8 cellular contexts compared by ENCODE assay signal in the genomic region with DNA sequence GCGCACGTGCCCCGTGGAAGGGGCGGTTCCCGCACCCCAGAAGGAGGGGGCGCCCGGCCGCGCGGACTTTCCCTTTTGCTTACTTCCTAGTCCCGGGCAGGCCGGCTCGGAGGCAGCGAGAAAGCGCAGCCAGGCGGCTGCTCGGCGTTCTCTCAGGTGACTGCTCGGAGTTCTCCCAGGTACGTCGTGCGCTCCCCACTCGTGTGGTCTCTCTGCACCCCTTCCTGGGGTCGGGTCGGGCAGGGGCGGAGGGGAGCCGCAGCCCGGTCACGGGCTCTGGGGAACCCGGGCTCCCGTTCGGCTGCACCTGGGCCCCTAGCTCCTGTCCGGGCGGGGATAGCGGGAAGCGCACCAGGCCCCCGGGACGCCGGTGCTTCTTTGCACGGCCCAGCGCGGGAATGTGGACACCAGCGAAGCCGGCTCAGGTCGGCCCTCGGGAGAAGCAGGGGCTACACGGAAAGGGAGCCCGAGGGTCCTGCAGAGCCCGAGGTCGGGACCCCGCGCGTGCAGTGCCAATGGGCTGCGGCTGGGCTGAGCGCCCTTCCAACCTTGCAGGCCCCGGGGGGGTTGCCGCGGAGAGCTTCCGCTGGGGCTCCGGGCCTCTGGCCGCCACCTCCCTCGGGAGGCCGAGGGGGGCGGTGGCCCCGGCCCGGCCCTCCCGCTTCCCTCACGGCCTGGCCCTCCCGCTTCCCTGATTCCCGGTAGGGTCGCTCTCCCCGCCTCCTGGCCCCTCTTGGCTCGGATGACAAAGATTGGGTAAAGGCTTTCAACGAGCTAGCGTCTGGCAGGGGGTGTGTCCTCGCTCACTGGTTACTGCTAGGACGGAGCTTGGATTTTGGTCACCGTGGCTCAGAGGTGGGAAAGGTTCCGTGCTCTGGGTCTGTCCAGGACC. TPM values are rescaled to one million over a fixed set of nuclear protein-coding genes. Genes with fewer than 3 reads are reported as not detected.
DNase-seq lines count a peak whose midpoint lies in the region; ATAC-seq and TF ChIP-seq lines count a peak whose summit lies in the region.

A gene with protein sequence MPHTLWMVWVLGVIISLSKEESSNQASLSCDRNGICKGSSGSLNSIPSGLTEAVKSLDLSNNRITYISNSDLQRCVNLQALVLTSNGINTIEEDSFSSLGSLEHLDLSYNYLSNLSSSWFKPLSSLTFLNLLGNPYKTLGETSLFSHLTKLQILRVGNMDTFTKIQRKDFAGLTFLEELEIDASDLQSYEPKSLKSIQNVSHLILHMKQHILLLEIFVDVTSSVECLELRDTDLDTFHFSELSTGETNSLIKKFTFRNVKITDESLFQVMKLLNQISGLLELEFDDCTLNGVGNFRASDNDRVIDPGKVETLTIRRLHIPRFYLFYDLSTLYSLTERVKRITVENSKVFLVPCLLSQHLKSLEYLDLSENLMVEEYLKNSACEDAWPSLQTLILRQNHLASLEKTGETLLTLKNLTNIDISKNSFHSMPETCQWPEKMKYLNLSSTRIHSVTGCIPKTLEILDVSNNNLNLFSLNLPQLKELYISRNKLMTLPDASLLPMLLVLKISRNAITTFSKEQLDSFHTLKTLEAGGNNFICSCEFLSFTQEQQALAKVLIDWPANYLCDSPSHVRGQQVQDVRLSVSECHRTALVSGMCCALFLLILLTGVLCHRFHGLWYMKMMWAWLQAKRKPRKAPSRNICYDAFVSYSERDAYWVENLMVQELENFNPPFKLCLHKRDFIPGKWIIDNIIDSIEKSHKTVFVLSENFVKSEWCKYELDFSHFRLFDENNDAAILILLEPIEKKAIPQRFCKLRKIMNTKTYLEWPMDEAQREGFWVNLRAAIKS (plus strand): TSS at position 99 of the 892 bp plus-strand sequence. CDS start 18,628 bp downstream, outside the sequence.

- H3K27me3 Mint-ChIP-seq in WTC11 (ENCODE audit: low read depth): peaks cover 64% of the 10 kb centered on the region

- H3K4me1 ChIP-seq in mammary epithelial cell (ENCODE audit: insufficient read depth, low read length): peaks cover 10% of the 10 kb centered on the region

- no peaks in the 10 kb centered on the region for H3K36me3 ChIP-seq in mammary epithelial cell (ENCODE audit: insufficient read depth, low read length)

- POLR2A ChIA-PET in WTC11 (lab: Charles Lee): no interaction called here

- CTCF ChIA-PET in WTC11 (lab: Charles Lee): interaction anchor here (1.0 to 2.2 kb wide), 7 partner anchors 37 to 542 kb away, joined by 3 to 16 read pairs (median 4); a partner anchor contains a TSS
- CTCF ChIA-PET in mammary epithelial cell (lab: Charles Lee; ENCODE audit: low non-redundant PET): no interaction called here

- 18% methylated on average over 9 of the region's 79 CpGs for WGBS in mammary epithelial cell (ENCODE audit: low coverage, missing lambda C conversion rate)

- peak within 1 kb of the TSS; percentile 99 for H3K4me2 ChIP-seq in mammary epithelial cell (ENCODE audit: insufficient read depth, low read depth, low read length)

- intact Hi-C loops in mammary epithelial cell (cut with micrococcal nuclease): no loop called here
- intact Hi-C loops in left colon (cut with DNase I, micrococcal nuclease): no loop called here

- dilution Hi-C loops in mammary epithelial cell (cut with HindIII; ENCODE audit: low sequenced_read_pairs): no loop called here

- peak within 1 kb of the TSS; percentile 23 to 66 (median 58) for H3K4me3 ChIP-seq in mammary epithelial cell (replicated peaks in 1 of 3; ENCODE audit: insufficient read depth in 1 of 3, low read depth in 2 of 3, low read length in 3 of 3)

- DNase-seq in AG20443 (ENCODE audit: low spot score) (peak; percentile 63), GM19240 (ENCODE audit: insufficient read length, low spot score) (peak; percentile 21), WTC11 (ENCODE audit: low spot score) (peak; percentile 66), mammary epithelial cell (peak; percentile 59), left colon (peak; percentile 72 to 78), NCI-H1694 treated with DMSO at 0.1 percent for 48 hours (lab: John Stamatoyannopoulos, UW) (no peak)
- peak; percentile 56 to 63 for DNase-seq in stimulated activated CD4-positive, alpha-beta T cell treated with anti-CD3 and anti-CD28 coated beads, Interleukin-1b, Interleukin-23, amount 100 ng/mL, for 4 hours (ENCODE audit: low read depth in 2 of 2)

- H3K27ac ChIP-seq in mammary epithelial cell (ENCODE audit: insufficient read depth, low read depth, low read length): peak within 1 kb of the TSS; percentile 46

- in situ Hi-C loops in mammary epithelial cell (cut with MboI; ENCODE audit: low sequenced_read_pairs in 2 of 2): no loop called here

- H3K27ac Mint-ChIP-seq in WTC11: no peak within 1 kb of the TSS

- TF ChIP-seq CTCF in WTC11 (IDR thresholded peaks at IDR 0.05) (no peak), mammary epithelial cell (conservative IDR thresholded peaks at IDR 0.05 in 1 of 2, IDR thresholded peaks at IDR 0.05 in 1 of 2; ENCODE audit: extremely low read depth in 1 of 2, insufficient read depth in 1 of 2, low read depth in 1 of 2, low read length in 2 of 2) (peak in 1 of 2 donors; percentile 33)

- peak within 1 kb of the TSS; percentile 35 for H3K9ac ChIP-seq in mammary epithelial cell (ENCODE audit: insufficient read depth, low read length)

- H2AFZ ChIP-seq in mammary epithelial cell (ENCODE audit: low read depth, low read length): peak within 1 kb of the TSS; percentile 97

- H3K9me3 ChIP-seq in mammary epithelial cell (replicated peaks; ENCODE audit: insufficient read depth, low read length): peaks cover 15% of the 10 kb centered on the region

- H4K20me1 ChIP-seq in mammary epithelial cell (ENCODE audit: insufficient read depth, low read length): no peaks in the 10 kb centered on the region

- H3K79me2 ChIP-seq in mammary epithelial cell (ENCODE audit: insufficient read depth, low read length): no peaks in the 10 kb centered on the region

- BruUV-seq in mammary epithelial cell (replicated peaks; lab: Mats Ljungman, UMichigan): no TSS peak

- H3K9me3 Mint-ChIP-seq in WTC11: peaks cover 39% of the 10 kb centered on the region

- peaks cover 11% of the 10 kb centered on the region for H3K4me1 Mint-ChIP-seq in WTC11

- H3K27me3 ChIP-seq in mammary epithelial cell (ENCODE audit: insufficient read depth, low read length): no peaks in the 10 kb centered on the region

- peak within 1 kb of the TSS; percentile 77 for H3K4me3 Mint-ChIP-seq in WTC11

- peak; percentile 83 for ATAC-seq in HG03460 (IDR thresholded peaks at IDR 0.05; ENCODE audit: unreplicated experiment)
- peak; percentile 83 for ATAC-seq in WTC11
- peak; percentile 97 for ATAC-seq in left colon

- H3K36me3 Mint-ChIP-seq in WTC11: peaks cover 30% of the 10 kb centered on the region

TF ChIP-seq in WTC11, 78 proteins besides CTCF, POLR2A, EP300 and RAD21 (continues in another document):
- TF ChIP-seq, protein P1, sequence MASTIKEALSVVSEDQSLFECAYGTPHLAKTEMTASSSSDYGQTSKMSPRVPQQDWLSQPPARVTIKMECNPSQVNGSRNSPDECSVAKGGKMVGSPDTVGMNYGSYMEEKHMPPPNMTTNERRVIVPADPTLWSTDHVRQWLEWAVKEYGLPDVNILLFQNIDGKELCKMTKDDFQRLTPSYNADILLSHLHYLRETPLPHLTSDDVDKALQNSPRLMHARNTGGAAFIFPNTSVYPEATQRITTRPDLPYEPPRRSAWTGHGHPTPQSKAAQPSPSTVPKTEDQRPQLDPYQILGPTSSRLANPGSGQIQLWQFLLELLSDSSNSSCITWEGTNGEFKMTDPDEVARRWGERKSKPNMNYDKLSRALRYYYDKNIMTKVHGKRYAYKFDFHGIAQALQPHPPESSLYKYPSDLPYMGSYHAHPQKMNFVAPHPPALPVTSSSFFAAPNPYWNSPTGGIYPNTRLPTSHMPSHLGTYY (CRISPR knock-in tag; IDR thresholded peaks at IDR 0.05): no peak
- TF ChIP-seq NR2C2 (CRISPR knock-in tag; IDR thresholded peaks at IDR 0.05) (no peak), ETV6 (CRISPR knock-in tag; IDR thresholded peaks at IDR 0.05) (peak; percentile 75; the same call in 1 of the 2 replicates), TCF7 (CRISPR knock-in tag; IDR thresholded peaks at IDR 0.05; ENCODE audit: low read depth) (0 out of 2 replicates have a peak, but pooled peaks have one; percentile 6), MYBL2 (CRISPR knock-in tag; IDR thresholded peaks at IDR 0.05) (peak; percentile 55; the same call in 1 of the 2 replicates), ZNF416 (CRISPR knock-in tag; IDR thresholded peaks at IDR 0.05) (no peak)
- TF ChIP-seq, protein P2, sequence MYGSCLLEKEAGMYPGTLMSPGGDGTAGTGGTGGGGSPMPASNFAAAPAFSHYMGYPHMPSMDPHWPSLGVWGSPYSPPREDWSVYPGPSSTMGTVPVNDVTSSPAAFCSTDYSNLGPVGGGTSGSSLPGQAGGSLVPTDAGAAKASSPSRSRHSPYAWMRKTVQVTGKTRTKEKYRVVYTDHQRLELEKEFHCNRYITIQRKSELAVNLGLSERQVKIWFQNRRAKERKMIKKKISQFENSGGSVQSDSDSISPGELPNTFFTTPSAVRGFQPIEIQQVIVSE (CRISPR knock-in tag; IDR thresholded peaks at IDR 0.05; ENCODE audit: borderline replicate concordance): no peak
- TF ChIP-seq, protein P3, sequence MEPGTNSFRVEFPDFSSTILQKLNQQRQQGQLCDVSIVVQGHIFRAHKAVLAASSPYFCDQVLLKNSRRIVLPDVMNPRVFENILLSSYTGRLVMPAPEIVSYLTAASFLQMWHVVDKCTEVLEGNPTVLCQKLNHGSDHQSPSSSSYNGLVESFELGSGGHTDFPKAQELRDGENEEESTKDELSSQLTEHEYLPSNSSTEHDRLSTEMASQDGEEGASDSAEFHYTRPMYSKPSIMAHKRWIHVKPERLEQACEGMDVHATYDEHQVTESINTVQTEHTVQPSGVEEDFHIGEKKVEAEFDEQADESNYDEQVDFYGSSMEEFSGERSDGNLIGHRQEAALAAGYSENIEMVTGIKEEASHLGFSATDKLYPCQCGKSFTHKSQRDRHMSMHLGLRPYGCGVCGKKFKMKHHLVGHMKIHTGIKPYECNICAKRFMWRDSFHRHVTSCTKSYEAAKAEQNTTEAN (CRISPR knock-in tag; IDR thresholded peaks at IDR 0.05): peak; percentile 43; the same call in 1 of the 2 replicates
- TF ChIP-seq, protein P4, sequence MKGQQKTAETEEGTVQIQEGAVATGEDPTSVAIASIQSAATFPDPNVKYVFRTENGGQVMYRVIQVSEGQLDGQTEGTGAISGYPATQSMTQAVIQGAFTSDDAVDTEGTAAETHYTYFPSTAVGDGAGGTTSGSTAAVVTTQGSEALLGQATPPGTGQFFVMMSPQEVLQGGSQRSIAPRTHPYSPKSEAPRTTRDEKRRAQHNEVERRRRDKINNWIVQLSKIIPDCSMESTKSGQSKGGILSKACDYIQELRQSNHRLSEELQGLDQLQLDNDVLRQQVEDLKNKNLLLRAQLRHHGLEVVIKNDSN (CRISPR knock-in tag; IDR thresholded peaks at IDR 0.05): no peak; the same call in 1 of the 2 replicates

RNA-seq across cellular contexts. Expression of the gene that starts here (rescaled TPM):
- total RNA-seq in WTC11 (2021) (1.3 to 1.7 TPM (median 1.4 TPM) in 3 replicates), mammary epithelial cell (10 to 100 TPM in 1 of 2 donors, 1 to 10 TPM in 1; 1.0 to 33.2 TPM), left colon (1 to 10 TPM; 4.3 to 5.3 TPM)
- polyA plus RNA-seq in mammary epithelial cell: 14.8 TPM
- polyA minus RNA-seq in mammary epithelial cell: 10.6 TPM
